ENCODE assay signal across 35 cellular contexts in genomic region chr6:84139311-84139710, GRCh38.
"Had no signal": no experiment of that assay in that cellular context is flagged by ENCODE, and none has a peak within 500 bp of the region (broad histone marks: within the 10 kb centered on the region; RNA-seq: fewer than 3 reads in every experiment).

No MANE protein-coding gene starts in this region.

- H3K4me3 ChIP-seq: MG63 had no signal

- DNase-seq: Karpas-422, Kasumi-1, MG63, MM.1S, MV-4-11, NCI-H1048, NCI-H1092, NCI-H1092 treated with DMSO at 0.1 percent for 48 hours, NCI-H1105, NCI-H1105 treated with DMSO at 0.1 percent for 48 hours, NCI-H1417, NCI-H1417 treated with DMSO at 0.1 percent for 48 hours, NCI-H1436, NCI-H1436 treated with DMSO at 0.1 percent for 48 hours, NCI-H146, NCI-H1694, NCI-H1694 treated with DMSO at 0.1 percent for 48 hours, NCI-H187, NCI-H187 treated with DMSO at 0.1 percent for 48 hours, NCI-H1930, NCI-H2029, NCI-H2029 treated with DMSO at 0.1 percent for 48 hours, NCI-H2081, NCI-H2081 treated with DMSO at 0.1 percent for 48 hours, NCI-H2107, NCI-H2171, NCI-H2171 treated with DMSO at 0.1 percent for 48 hours, NCI-H2227 treated with DMSO at 0.1 percent for 48 hours, NCI-H226, NCI-H345, NCI-H446 treated with DMSO at 0.1 percent for 48 hours, NCI-H510A, NCI-H510A treated with DMSO at 0.1 percent for 48 hours, NCI-H524, NCI-H524 treated with DMSO at 0.1 percent for 48 hours had no signal

- H3K27me3 ChIP-seq: MG63 had no signal

- H3K36me3 ChIP-seq: MG63 had no signal

- H3K9me3 ChIP-seq: MG63 had no signal
